ENCODE assay signal across 15 cellular contexts in genomic region chr2:48479923-48480322, GRCh38. TPM values are rescaled to one million over a fixed set of nuclear protein-coding genes. Genes with fewer than 3 reads are reported as not detected.
DNase-seq lines count a peak whose midpoint lies in the region; ATAC-seq and TF ChIP-seq lines count a peak whose summit lies in the region.
"Had no signal": no experiment of that assay in that cellular context is flagged by ENCODE, and none has a peak within 500 bp of the region (broad histone marks: within the 10 kb centered on the region; RNA-seq: fewer than 3 reads in every experiment).

No MANE protein-coding gene starts in this region.

- H3K36me3 ChIP-seq in right lobe of liver (peaks cover 0 to 4% (median 0%) of the 10 kb centered on the region in 4 donors), gastrocnemius medialis (peaks cover 0 to 30% of the 10 kb centered on the region in 2 donors)

- H3K9me3 ChIP-seq in right lobe of liver (no peaks in the 10 kb centered on the region), gastrocnemius medialis (no peaks in the 10 kb centered on the region)
- H3K9me3 ChIP-seq: A549, neutrophil, SJCRH30, tibial nerve had no signal

- WGBS in right lobe of liver (ENCODE audit: insufficient coverage, low coverage, low lambda C conversion rate, missing lambda C conversion rate) = 20% methylated on average over 5 of the region's 5 CpGs

- H3K9me3 Mint-ChIP-seq in activated CD4-positive, alpha-beta T cell treated with anti-CD3 and anti-CD28 coated beads, Interleukin-2, amount 10 ng/mL, durations not matched to agents 24 days and 14 days = no peaks in the 10 kb centered on the region
- H3K9me3 Mint-ChIP-seq in brain = peaks cover 0 to 5% (median 0%) of the 10 kb centered on the region in 5 experiments
- H3K9me3 Mint-ChIP-seq: activated naive CD8-positive, alpha-beta T cell treated with anti-CD3 and anti-CD28 coated beads, Interleukin-2, amount 50 U/mL, for 24 hours had no signal

- no peaks in the 10 kb centered on the region for H3K27me3 ChIP-seq in right lobe of liver
- no peaks in the 10 kb centered on the region for H3K27me3 ChIP-seq in gastrocnemius medialis
- H3K27me3 ChIP-seq: neutrophil, SJCRH30, tibial nerve had no signal

- H3K4me1 ChIP-seq in right lobe of liver (peaks cover 0 to 17% (median 8%) of the 10 kb centered on the region in 4 donors), gastrocnemius medialis (no peaks in the 10 kb centered on the region)
- H3K4me1 ChIP-seq: A549, SJCRH30 had no signal

- no peak overlapping the region for H3K4me3 Mint-ChIP-seq in activated CD4-positive, alpha-beta T cell treated with anti-CD3 and anti-CD28 coated beads, Interleukin-2, amount 10 ng/mL, durations not matched to agents 24 days and 14 days
- peak overlapping the region in 3 of 5 experiments; percentile 10 to 75 (median 55) for H3K4me3 Mint-ChIP-seq in brain
- H3K4me3 Mint-ChIP-seq: activated naive CD8-positive, alpha-beta T cell treated with anti-CD3 and anti-CD28 coated beads, Interleukin-2, amount 50 U/mL, for 24 hours had no signal

- in situ Hi-C loops in gastrocnemius medialis (cut with MboI; ENCODE audit: low sequenced_read_pairs in 4 of 4) = loop anchor here in 1 of 4 donors (10.0 kb wide), 1 partner anchor 105 kb away; no protein-coding TSS in a partner anchor

- peak; percentile 34 for DNase-seq in activated CD4-positive, alpha-beta T cell treated with anti-CD3 and anti-CD28 coated beads, Interleukin-2, amount 10 ng/mL, durations not matched to agents 24 days and 14 days
- DNase-seq in activated CD4-positive, alpha-beta T cell treated with anti-CD3 and anti-CD28 coated beads, Interleukin-2, amount 50 U/mL, for 48 hours = no peak
- DNase-seq in right lobe of liver (no peak), gastrocnemius medialis (no peak)
- no peak for DNase-seq in activated naive CD4-positive, alpha-beta T cell (lab: John Stamatoyannopoulos, UW)
- no peak for DNase-seq in activated T-cell treated with anti-CD3 and anti-CD28 coated beads, Interleukin-2, amount 50 U/mL, for 48 hours
- DNase-seq: activated naive CD8-positive, alpha-beta T cell treated with anti-CD3 and anti-CD28 coated beads, Interleukin-2, amount 50 U/mL, for 24 hours; GM23248; SJCRH30 had no signal

- H3K27ac ChIP-seq in right lobe of liver = peak overlapping the region in 2 of 3 donors; percentile 45 to 56
- H3K27ac ChIP-seq in gastrocnemius medialis = no peak overlapping the region
- H3K27ac ChIP-seq: A549, GM23248, HL-60, neutrophil, SJCRH30, tibial nerve had no signal

- no peak for TF ChIP-seq CTCF in brain (conservative IDR thresholded peaks at IDR 0.05)
- TF ChIP-seq CTCF in right lobe of liver (IDR thresholded peaks at IDR 0.05) = no peak
- TF ChIP-seq CTCF in gastrocnemius medialis (IDR thresholded peaks at IDR 0.05 in 4 of 5, conservative IDR thresholded peaks at IDR 0.05 in 1 of 5) = no peak

- peaks cover 49% of the 10 kb centered on the region for H3K36me3 Mint-ChIP-seq in activated CD4-positive, alpha-beta T cell treated with anti-CD3 and anti-CD28 coated beads, Interleukin-2, amount 10 ng/mL, durations not matched to agents 24 days and 14 days (ENCODE audit: low read depth)
- peaks cover 60% of the 10 kb centered on the region for H3K36me3 Mint-ChIP-seq in brain

- no peak for TF ChIP-seq POLR2A in right lobe of liver (IDR thresholded peaks at IDR 0.05)
- TF ChIP-seq POLR2A in gastrocnemius medialis (IDR thresholded peaks at IDR 0.05) = no peak

- H3K27me3 Mint-ChIP-seq in activated CD4-positive, alpha-beta T cell treated with anti-CD3 and anti-CD28 coated beads, Interleukin-2, amount 10 ng/mL, durations not matched to agents 24 days and 14 days = no peaks in the 10 kb centered on the region
- no peaks in the 10 kb centered on the region for H3K27me3 Mint-ChIP-seq in brain
- H3K27me3 Mint-ChIP-seq: activated naive CD8-positive, alpha-beta T cell treated with anti-CD3 and anti-CD28 coated beads, Interleukin-2, amount 50 U/mL, for 24 hours had no signal

- no peak overlapping the region for H3K27ac Mint-ChIP-seq in activated CD4-positive, alpha-beta T cell treated with anti-CD3 and anti-CD28 coated beads, Interleukin-2, amount 10 ng/mL, durations not matched to agents 24 days and 14 days
- H3K27ac Mint-ChIP-seq in brain = peak overlapping the region; percentile 10 to 96 (median 91)
- H3K27ac Mint-ChIP-seq: activated naive CD8-positive, alpha-beta T cell treated with anti-CD3 and anti-CD28 coated beads, Interleukin-2, amount 50 U/mL, for 24 hours had no signal

- H3K4me1 Mint-ChIP-seq in activated CD4-positive, alpha-beta T cell treated with anti-CD3 and anti-CD28 coated beads, Interleukin-2, amount 10 ng/mL, durations not matched to agents 24 days and 14 days = no peaks in the 10 kb centered on the region
- peaks cover 33% of the 10 kb centered on the region for H3K4me1 Mint-ChIP-seq in brain
- H3K4me1 Mint-ChIP-seq: activated naive CD8-positive, alpha-beta T cell treated with anti-CD3 and anti-CD28 coated beads, Interleukin-2, amount 50 U/mL, for 24 hours had no signal

- H3K4me3 ChIP-seq in right lobe of liver (no peak overlapping the region), gastrocnemius medialis (no peak overlapping the region)
- H3K4me3 ChIP-seq: A549, GM23248, SJCRH30, tibial nerve had no signal

- ATAC-seq in right lobe of liver = peak; percentile 79 to 81 (median 80)
- no peak for ATAC-seq in GM18511 (IDR thresholded peaks at IDR 0.05; ENCODE audit: unreplicated experiment)
- ATAC-seq in gastrocnemius medialis = no peak
- ATAC-seq: A549; activated naive CD8-positive, alpha-beta T cell treated with anti-CD3 and anti-CD28 coated beads, Interleukin-2, amount 50 U/mL, for 24 hours had no signal

- intact Hi-C loops in activated CD4-positive, alpha-beta T cell treated with anti-CD3 and anti-CD28 coated beads, Interleukin-2, amount 10 ng/mL, durations not matched to agents 24 days and 14 days (cut with micrococcal nuclease) = no loop called here
- intact Hi-C loops in right lobe of liver (cut with DNase I) = no loop called here
- intact Hi-C loops in gastrocnemius medialis (cut with DNase I; ENCODE audit: low total_unique reads) = no loop called here

RNA-seq across cellular contexts. Expression of gene PPP1R21, which starts 39.4 kb away (rescaled TPM):
- total RNA-seq in activated CD4-positive, alpha-beta T cell treated with anti-CD3 and anti-CD28 coated beads, Interleukin-2, amount 10 ng/mL, durations not matched to agents 24 days and 14 days = 21.2 and 21.3 TPM in 2 replicates
- polyA plus RNA-seq in brain (ENCODE audit: insufficient read depth, low read depth, low replicate concordance) = 22.4 TPM
- total RNA-seq in right lobe of liver (10 to 100 TPM in 5 of 6 experiments, 1 to 10 TPM in 1; 8.5 to 20.1 (median 13.4) TPM), gastrocnemius medialis (10 to 100 TPM in 2 of 4 donors, 1 to 10 TPM in 2; 7.5 to 13.5 (median 9.4) TPM)

RNA-seq across cellular contexts. Expression of gene STON1, which starts 50.0 kb away (rescaled TPM):
- total RNA-seq in activated CD4-positive, alpha-beta T cell treated with anti-CD3 and anti-CD28 coated beads, Interleukin-2, amount 10 ng/mL, durations not matched to agents 24 days and 14 days = 0.93 and 1.3 TPM in 2 replicates
- polyA plus RNA-seq in brain (ENCODE audit: insufficient read depth, low read depth, low replicate concordance) = 0.95 TPM
- total RNA-seq in right lobe of liver (1 to 10 TPM; 1.1 to 4.3 (median 1.6) TPM), gastrocnemius medialis (1 to 10 TPM; 2.6 to 5.2 (median 3.5) TPM)

Comparison
In these comparisons a context has a peak if more than half of its experiments do, and no peak if none do; other contexts are left out.
1. ATAC-seq: peak in right lobe of liver (4 of 4); none in GM18511 (single experiment) and gastrocnemius medialis (0 of 2).
2. H3K27ac ChIP-seq: peak in right lobe of liver (2 of 3); none in gastrocnemius medialis (0 of 4).